In the genomic region with DNA sequence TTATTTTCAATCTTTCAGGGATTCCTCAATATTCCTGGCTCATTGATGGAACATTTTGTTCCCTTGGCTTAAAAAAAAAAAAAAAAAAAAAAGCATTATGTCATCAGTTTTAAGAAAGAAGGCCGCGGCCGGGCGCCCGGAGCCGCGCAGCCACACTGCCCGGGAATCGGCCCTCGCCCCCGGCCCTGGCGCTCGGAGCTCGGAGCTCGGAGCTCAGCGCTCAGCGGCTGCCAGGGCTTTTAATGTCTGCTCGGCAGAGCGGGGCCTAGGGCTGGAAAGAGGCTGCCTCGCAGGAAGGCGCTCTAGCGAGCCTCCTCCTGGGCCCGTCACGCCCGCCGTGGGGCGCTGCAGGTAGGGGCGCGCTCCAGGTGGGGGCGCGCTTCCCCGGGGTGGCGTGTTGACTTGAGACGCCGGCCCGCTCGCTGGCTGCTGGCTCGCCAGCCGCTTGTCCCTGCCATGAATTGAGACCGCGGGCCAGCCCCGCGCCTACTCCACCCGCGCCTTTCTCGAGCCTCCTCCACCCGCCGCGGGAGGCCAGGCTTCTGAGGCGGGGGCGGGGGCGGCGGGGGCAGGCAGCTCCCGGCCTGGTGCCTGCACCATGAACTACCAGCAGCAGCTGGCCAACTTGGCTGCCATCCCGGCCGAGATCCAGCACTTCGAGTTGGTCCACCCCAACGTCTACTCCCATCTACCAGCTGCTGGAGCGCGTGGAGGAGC, we compare ENCODE assay signal across 8 cellular contexts. TPM values are rescaled to one million over a fixed set of nuclear protein-coding genes. Genes with fewer than 3 reads are reported as not detected.
DNase-seq lines count a peak whose midpoint lies in the region; ATAC-seq, FAIRE-seq and TF ChIP-seq lines count a peak whose summit lies in the region.

No MANE protein-coding gene starts in this region.

- H3K4me3 ChIP-seq in astrocyte of the spinal cord (ENCODE audit: low read depth, low read length) (peak overlapping the region; percentile 27), iPS-18c (ENCODE audit: insufficient read depth, low read depth, low read length) (peak overlapping the region; percentile 49), small intestine (ENCODE audit: low read depth in 1 of 2, low read length in 2 of 2) (peak overlapping the region in 1 of 2 donors; percentile 26)

- peaks cover 2% of the 10 kb centered on the region for H3K9me3 ChIP-seq in iPS-18c (ENCODE audit: control insufficient read depth, insufficient read depth, low read length)
- no peaks in the 10 kb centered on the region for H3K9me3 ChIP-seq in small intestine (ENCODE audit: control insufficient read depth, low read depth)

- TF ChIP-seq CTCF in CD14-positive monocyte (IDR thresholded peaks at IDR 0.05) (peak; percentile 28), astrocyte of the spinal cord (IDR thresholded peaks at IDR 0.05; ENCODE audit: low read depth, low read length) (peak; percentile 48)

- H3K27ac Mint-ChIP-seq in CD14-positive monocyte (no peak overlapping the region), T-cell (no peak overlapping the region)

- H3K36me3 ChIP-seq in small intestine (ENCODE audit: control insufficient read depth in 2 of 2, insufficient read depth in 2 of 2, low read length in 2 of 2), result no peaks in the 10 kb centered on the region

- peaks cover 6% of the 10 kb centered on the region for H3K4me1 Mint-ChIP-seq in CD14-positive monocyte
- H3K4me1 Mint-ChIP-seq in T-cell, result peaks cover 0 to 4% (median 2%) of the 10 kb centered on the region in 3 donors

- peaks cover 0 to 22% (median 7%) of the 10 kb centered on the region in 7 donors for H3K9me3 Mint-ChIP-seq in CD14-positive monocyte
- H3K9me3 Mint-ChIP-seq in T-cell, result no peaks in the 10 kb centered on the region

- ATAC-seq in T-cell (replicated peaks in 1 of 4) (no peak), GM19452 (IDR thresholded peaks at IDR 0.05; ENCODE audit: unreplicated experiment) (no peak), GM19467 (IDR thresholded peaks at IDR 0.05; ENCODE audit: unreplicated experiment) (no peak)

- DNase-seq in CD14-positive monocyte (ENCODE audit: low spot score), result no peak
- DNase-seq in M059J (ENCODE audit: low read depth), result peak; percentile 38
- peak; percentile 50 for DNase-seq in astrocyte of the spinal cord (ENCODE audit: low read depth, low spot score)
- DNase-seq in small intestine, result peak; percentile 70
- no peak for DNase-seq in T-cell

- WGBS in small intestine, 3 donors, result 4 to 6% (median 5%) methylated on average over 44 to 60 of the region's 60 CpGs

- peaks cover 0 to 6% of the 10 kb centered on the region in 2 donors for H3K27me3 ChIP-seq in small intestine (ENCODE audit: control insufficient read depth in 2 of 2, insufficient read depth in 2 of 2, low read length in 2 of 2)

- POLR2A ChIA-PET in T-cell (lab: Charles Lee), result interaction anchor here in 1 of 2 donors (0.9 kb wide), 1 partner anchor 317 kb away, joined by 8 read pairs; no protein-coding TSS in a partner anchor

- peaks cover 0 to 5% of the 10 kb centered on the region in 2 donors for H3K4me1 ChIP-seq in small intestine (ENCODE audit: control insufficient read depth in 2 of 2, insufficient read depth in 1 of 2, low read depth in 1 of 2, low read length in 1 of 2)

- CTCF ChIA-PET in T-cell (lab: Charles Lee), result no interaction called here

- intact Hi-C loops in CD14-positive monocyte (cut with micrococcal nuclease), result no loop called here

- peak overlapping the region in 1 of 2 donors; percentile 56 for H3K27ac ChIP-seq in small intestine (ENCODE audit: low read depth in 1 of 2, low read length in 1 of 2)

- H3K27me3 Mint-ChIP-seq in CD14-positive monocyte (ENCODE audit: low read depth in 3 of 3) (peaks cover 33 to 62% (median 46%) of the 10 kb centered on the region in 3 donors), T-cell (peaks cover 54 to 57% of the 10 kb centered on the region in 2 donors)

- H3K4me3 Mint-ChIP-seq in CD14-positive monocyte (peak overlapping the region in 1 of 2 donors; percentile 59), T-cell (no peak overlapping the region)

- no peak for FAIRE-seq in small intestine (lab: Jason Lieb, UNC)

- in situ Hi-C loops in astrocyte of the spinal cord (cut with HindIII; ENCODE audit: low sequenced_read_pairs), result no loop called here

- H3K36me3 Mint-ChIP-seq in CD14-positive monocyte (no peaks in the 10 kb centered on the region), T-cell (no peaks in the 10 kb centered on the region)

RNA-seq across cellular contexts. Expression of a gene that starts 5.4 kb away (rescaled TPM):
- not detected for polyA plus RNA-seq in CD14-positive monocyte
- not detected in 2 replicates for total RNA-seq in M059J (2014; rRNA removed; shearing (Covaris generic))
- polyA plus RNA-seq in small intestine, result 1 to 10 TPM in 1 of 3 donors, under 1 TPM in 2; 0.27 to 1.1 (median 0.57) TPM
- total RNA-seq in T-cell, result not detected

RNA-seq across cellular contexts. Expression of a gene that starts 10.5 kb away (rescaled TPM):
- polyA plus RNA-seq in CD14-positive monocyte (not detected), small intestine (under 1 TPM; 0.06 to 0.54 (median 0.22) TPM)
- total RNA-seq in M059J (2014; rRNA removed; shearing (Covaris generic)), result not detected in 2 replicates
- not detected for total RNA-seq in T-cell

Comparison
In these comparisons a context has a peak if more than half of its experiments do, and no peak if none do; other contexts are left out.
1. DNase-seq: peak in M059J (single experiment), astrocyte of the spinal cord (single experiment) and small intestine (single experiment); none in CD14-positive monocyte (single experiment) and T-cell (0 of 34).